Comparison of ENCODE assay signal across 1 cellular context in genomic region chr16:3127745-3128144, GRCh38.
TF ChIP-seq lines count a peak whose summit lies in the region.

No MANE protein-coding gene starts in this region.

TF ChIP-seq in SK-N-SH, 30 proteins besides CTCF, POLR2A, EP300 and RAD21 (continued from another document):
- no peak for TF ChIP-seq PBX3 (IDR thresholded peaks at IDR 0.05)
TF ChIP-seq in SK-N-SH: peak in this region for 0.
